ENCODE assay signal across 1 cellular context in the genomic region with DNA sequence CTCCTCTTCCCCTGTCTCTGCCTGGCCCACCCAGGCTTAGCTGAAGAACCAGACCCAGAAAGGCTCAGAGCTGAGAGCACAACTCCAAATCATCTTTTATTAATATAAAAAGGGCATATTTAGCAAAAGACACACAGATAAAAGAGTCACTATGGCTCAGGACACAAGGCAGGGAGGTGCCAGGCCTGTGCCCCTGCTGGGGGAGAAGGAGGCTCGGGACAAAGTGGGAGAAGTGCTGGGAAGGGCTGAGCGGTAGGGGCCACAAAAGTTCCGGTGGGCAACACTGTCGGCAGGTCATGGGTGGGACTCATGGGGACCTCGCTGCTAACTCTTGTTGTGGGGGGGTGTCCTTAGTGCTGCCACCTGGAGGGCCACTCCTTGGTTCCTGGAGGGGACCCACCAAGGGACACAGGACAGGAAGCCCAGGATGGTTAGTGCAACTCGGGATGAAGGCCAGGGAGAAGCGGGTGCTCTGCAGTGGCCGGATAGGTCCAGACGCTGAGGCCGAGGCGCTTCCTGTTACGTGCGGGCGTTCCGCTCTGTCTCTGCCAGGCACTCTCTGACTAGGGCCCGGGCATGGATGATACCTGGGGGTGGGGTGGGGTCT.
TF ChIP-seq lines count a peak whose summit lies in the region.

No MANE protein-coding gene starts in this region.

TF ChIP-seq in GM12878, 131 proteins besides CTCF, POLR2A, EP300 and RAD21:
- TF ChIP-seq SMC3 (IDR thresholded peaks at IDR 0.05; ENCODE audit: borderline replicate concordance, low read length) = no peak
- TF ChIP-seq ATF2 (IDR thresholded peaks at IDR 0.05; ENCODE audit: low read length) = no peak
- TF ChIP-seq, protein P1, sequence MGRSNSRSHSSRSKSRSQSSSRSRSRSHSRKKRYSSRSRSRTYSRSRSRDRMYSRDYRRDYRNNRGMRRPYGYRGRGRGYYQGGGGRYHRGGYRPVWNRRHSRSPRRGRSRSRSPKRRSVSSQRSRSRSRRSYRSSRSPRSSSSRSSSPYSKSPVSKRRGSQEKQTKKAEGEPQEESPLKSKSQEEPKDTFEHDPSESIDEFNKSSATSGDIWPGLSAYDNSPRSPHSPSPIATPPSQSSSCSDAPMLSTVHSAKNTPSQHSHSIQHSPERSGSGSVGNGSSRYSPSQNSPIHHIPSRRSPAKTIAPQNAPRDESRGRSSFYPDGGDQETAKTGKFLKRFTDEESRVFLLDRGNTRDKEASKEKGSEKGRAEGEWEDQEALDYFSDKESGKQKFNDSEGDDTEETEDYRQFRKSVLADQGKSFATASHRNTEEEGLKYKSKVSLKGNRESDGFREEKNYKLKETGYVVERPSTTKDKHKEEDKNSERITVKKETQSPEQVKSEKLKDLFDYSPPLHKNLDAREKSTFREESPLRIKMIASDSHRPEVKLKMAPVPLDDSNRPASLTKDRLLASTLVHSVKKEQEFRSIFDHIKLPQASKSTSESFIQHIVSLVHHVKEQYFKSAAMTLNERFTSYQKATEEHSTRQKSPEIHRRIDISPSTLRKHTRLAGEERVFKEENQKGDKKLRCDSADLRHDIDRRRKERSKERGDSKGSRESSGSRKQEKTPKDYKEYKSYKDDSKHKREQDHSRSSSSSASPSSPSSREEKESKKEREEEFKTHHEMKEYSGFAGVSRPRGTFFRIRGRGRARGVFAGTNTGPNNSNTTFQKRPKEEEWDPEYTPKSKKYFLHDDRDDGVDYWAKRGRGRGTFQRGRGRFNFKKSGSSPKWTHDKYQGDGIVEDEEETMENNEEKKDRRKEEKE (IDR thresholded peaks at IDR 0.05) = no peak
- no peak for TF ChIP-seq NRF1 (conservative IDR thresholded peaks at IDR 0.05; ENCODE audit: low read depth, low read length)
- no peak for TF ChIP-seq ZNF24 (IDR thresholded peaks at IDR 0.05)
